1 cellular context compared by ENCODE assay signal in the genomic region with DNA sequence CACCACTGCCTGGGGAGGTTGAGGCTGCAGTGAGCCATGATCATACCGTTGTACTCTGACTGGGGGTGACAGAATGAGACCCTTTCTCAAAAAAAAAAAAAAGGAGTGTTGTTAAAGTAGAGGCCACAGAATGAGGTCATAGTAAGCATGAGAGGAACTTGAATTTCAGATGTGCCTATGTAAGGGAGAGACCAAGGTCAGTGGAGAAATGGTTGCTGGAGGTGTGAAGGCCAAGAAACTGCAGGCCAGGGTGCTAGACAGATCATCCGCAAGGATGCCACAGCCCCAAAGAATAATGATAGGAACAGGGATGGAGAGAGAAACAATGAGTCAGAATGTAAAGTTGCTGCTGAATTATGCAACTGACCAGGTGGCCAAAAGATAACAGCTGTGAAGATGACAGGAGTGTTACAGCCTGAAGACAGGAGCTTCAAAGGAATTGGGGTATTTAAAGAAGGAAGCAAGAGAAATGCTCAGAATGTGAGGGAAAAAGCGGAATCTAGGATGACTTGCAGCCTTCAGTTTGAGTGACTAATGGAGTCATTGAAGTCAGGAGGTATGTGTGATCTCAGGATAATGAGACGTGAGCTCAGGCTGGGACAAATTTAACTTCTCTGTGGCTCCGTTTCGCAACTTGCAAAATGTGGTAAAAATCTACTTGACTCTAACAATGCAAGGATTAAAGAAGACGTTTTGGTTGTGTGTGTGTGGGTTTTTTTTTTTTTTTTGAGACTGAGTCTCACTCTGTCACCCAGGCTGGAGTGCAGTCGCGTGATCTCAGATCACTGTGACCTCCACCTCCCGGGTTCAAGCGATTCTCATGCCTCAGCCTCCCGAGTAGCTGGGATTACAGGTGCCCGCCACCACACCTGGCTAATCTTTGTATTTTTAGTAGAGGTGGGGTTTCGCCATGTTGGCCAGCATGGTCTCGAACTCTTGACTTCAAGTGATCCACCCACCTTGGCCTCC.
A peak's percentile ranks its signal among the peaks of the same experiment; 100 is the strongest.
TF ChIP-seq lines count a peak whose summit lies in the region.

No MANE protein-coding gene starts in this region.

TF ChIP-seq in K562, 482 proteins besides CTCF, POLR2A, EP300 and RAD21 (continued from another document and continues in another):
- TF ChIP-seq ZBTB11 (CRISPR knock-in tag; IDR thresholded peaks at IDR 0.05) = peak in 1 of 3 experiments; percentile 75; a peak in 1 of 6 replicates
- no peak for TF ChIP-seq SPI1 (IDR thresholded peaks at IDR 0.05; ENCODE audit: borderline replicate concordance, low read depth, low read length)
- TF ChIP-seq BRD9 (IDR thresholded peaks at IDR 0.05; ENCODE audit: low read depth, partially characterized antibody) = peak; percentile 97
- TF ChIP-seq STAT6 (CRISPR knock-in tag; IDR thresholded peaks at IDR 0.05) = no peak
- TF ChIP-seq, protein P1, sequence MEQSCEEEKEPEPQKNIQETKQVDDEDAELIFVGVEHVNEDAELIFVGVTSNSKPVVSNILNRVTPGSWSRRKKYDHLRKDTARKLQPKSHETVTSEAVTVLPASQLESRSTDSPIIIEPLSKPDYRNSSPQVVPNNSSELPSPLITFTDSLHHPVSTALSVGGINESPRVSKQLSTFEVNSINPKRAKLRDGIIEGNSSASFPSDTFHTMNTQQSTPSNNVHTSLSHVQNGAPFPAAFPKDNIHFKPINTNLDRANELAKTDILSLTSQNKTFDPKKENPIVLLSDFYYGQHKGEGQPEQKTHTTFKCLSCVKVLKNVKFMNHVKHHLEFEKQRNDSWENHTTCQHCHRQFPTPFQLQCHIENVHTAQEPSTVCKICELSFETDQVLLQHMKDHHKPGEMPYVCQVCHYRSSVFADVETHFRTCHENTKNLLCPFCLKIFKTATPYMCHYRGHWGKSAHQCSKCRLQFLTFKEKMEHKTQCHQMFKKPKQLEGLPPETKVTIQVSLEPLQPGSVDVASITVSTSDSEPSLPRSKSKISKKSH (CRISPR knock-in tag; IDR thresholded peaks at IDR 0.05) = no peak
- TF ChIP-seq ZFPM2 (CRISPR knock-in tag; IDR thresholded peaks at IDR 0.05) = peak; percentile 67; the same call in 1 of the 2 replicates
- TF ChIP-seq E2F6 (IDR thresholded peaks at IDR 0.05; ENCODE audit: borderline replicate concordance in 1 of 2, extremely low read depth in 1 of 2, insufficient read depth in 1 of 2, insufficient read length in 1 of 2, low read depth in 1 of 2, low read length in 1 of 2, poor library complexity in 1 of 2, severe bottlenecking in 1 of 2) = peak; percentile 39 to 64
- no peak for TF ChIP-seq ZBTB17 (CRISPR knock-in tag; IDR thresholded peaks at IDR 0.05)
- TF ChIP-seq FOXM1 (IDR thresholded peaks at IDR 0.05; ENCODE audit: low read depth) = peak; percentile 89
- no peak for TF ChIP-seq FOXM1 (CRISPR knock-in tag; IDR thresholded peaks at IDR 0.05; ENCODE audit: low read depth)
- no peak for TF ChIP-seq ZNF277 (CRISPR knock-in tag; IDR thresholded peaks at IDR 0.05; ENCODE audit: borderline replicate concordance)
- TF ChIP-seq, protein P2, sequence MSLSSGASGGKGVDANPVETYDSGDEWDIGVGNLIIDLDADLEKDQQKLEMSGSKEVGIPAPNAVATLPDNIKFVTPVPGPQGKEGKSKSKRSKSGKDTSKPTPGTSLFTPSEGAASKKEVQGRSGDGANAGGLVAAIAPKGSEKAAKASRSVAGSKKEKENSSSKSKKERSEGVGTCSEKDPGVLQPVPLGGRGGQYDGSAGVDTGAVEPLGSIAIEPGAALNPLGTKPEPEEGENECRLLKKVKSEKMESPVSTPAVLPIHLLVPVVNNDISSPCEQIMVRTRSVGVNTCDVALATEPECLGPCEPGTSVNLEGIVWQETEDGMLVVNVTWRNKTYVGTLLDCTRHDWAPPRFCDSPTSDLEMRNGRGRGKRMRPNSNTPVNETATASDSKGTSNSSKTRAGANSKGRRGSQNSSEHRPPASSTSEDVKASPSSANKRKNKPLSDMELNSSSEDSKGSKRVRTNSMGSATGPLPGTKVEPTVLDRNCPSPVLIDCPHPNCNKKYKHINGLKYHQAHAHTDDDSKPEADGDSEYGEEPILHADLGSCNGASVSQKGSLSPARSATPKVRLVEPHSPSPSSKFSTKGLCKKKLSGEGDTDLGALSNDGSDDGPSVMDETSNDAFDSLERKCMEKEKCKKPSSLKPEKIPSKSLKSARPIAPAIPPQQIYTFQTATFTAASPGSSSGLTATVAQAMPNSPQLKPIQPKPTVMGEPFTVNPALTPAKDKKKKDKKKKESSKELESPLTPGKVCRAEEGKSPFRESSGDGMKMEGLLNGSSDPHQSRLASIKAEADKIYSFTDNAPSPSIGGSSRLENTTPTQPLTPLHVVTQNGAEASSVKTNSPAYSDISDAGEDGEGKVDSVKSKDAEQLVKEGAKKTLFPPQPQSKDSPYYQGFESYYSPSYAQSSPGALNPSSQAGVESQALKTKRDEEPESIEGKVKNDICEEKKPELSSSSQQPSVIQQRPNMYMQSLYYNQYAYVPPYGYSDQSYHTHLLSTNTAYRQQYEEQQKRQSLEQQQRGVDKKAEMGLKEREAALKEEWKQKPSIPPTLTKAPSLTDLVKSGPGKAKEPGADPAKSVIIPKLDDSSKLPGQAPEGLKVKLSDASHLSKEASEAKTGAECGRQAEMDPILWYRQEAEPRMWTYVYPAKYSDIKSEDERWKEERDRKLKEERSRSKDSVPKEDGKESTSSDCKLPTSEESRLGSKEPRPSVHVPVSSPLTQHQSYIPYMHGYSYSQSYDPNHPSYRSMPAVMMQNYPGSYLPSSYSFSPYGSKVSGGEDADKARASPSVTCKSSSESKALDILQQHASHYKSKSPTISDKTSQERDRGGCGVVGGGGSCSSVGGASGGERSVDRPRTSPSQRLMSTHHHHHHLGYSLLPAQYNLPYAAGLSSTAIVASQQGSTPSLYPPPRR (CRISPR knock-in tag; IDR thresholded peaks at IDR 0.05; ENCODE audit: borderline replicate concordance) = 0 out of 2 replicates have a peak, but pooled peaks have one; percentile 67
- TF ChIP-seq DDX20 (tag; IDR thresholded peaks at IDR 0.05; ENCODE audit: low read depth) = 0 out of 2 replicates have a peak, but pooled peaks have one; percentile 80
- peak; percentile 76 for TF ChIP-seq TCF7L2 (IDR thresholded peaks at IDR 0.05; ENCODE audit: low read depth, low read length)
- TF ChIP-seq SP1 (CRISPR knock-in tag; IDR thresholded peaks at IDR 0.05) = peak; percentile 77
- TF ChIP-seq ZNF586 (CRISPR knock-in tag; conservative IDR thresholded peaks at IDR 0.05) = peak; percentile 88; the same call in 1 of the 2 replicates
- TF ChIP-seq JUNB (CRISPR knock-in tag; conservative IDR thresholded peaks at IDR 0.05) = peak; percentile 79
- TF ChIP-seq PHB2 (IDR thresholded peaks at IDR 0.05; ENCODE audit: low read depth) = peak; percentile 84
- TF ChIP-seq, protein P3, sequence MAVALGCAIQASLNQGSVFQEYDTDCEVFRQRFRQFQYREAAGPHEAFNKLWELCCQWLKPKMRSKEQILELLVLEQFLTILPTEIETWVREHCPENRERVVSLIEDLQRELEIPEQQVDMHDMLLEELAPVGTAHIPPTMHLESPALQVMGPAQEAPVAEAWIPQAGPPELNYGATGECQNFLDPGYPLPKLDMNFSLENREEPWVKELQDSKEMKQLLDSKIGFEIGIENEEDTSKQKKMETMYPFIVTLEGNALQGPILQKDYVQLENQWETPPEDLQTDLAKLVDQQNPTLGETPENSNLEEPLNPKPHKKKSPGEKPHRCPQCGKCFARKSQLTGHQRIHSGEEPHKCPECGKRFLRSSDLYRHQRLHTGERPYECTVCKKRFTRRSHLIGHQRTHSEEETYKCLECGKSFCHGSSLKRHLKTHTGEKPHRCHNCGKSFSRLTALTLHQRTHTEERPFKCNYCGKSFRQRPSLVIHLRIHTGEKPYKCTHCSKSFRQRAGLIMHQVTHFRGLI (CRISPR knock-in tag; IDR thresholded peaks at IDR 0.05) = 0 out of 2 replicates have a peak, but pooled peaks have one; percentile 56
- TF ChIP-seq MLLT1 (IDR thresholded peaks at IDR 0.05) = peak; percentile 87 to 90
- TF ChIP-seq POLR3G (IDR thresholded peaks at IDR 0.05; ENCODE audit: extremely low read depth, insufficient read length, insufficient replicate concordance) = no peak
- TF ChIP-seq SNAPC5 (CRISPR knock-in tag; IDR thresholded peaks at IDR 0.05) = no peak
- TF ChIP-seq TSC22D4 (tag; IDR thresholded peaks at IDR 0.05) = no peak
- no peak for TF ChIP-seq KAT8 (IDR thresholded peaks at IDR 0.05; ENCODE audit: low read depth)
- TF ChIP-seq MTA1 (IDR thresholded peaks at IDR 0.05; ENCODE audit: borderline replicate concordance) = peak; percentile 96
- TF ChIP-seq TRIM28 (IDR thresholded peaks at IDR 0.05) = peak; percentile 97
